In the genomic region with DNA sequence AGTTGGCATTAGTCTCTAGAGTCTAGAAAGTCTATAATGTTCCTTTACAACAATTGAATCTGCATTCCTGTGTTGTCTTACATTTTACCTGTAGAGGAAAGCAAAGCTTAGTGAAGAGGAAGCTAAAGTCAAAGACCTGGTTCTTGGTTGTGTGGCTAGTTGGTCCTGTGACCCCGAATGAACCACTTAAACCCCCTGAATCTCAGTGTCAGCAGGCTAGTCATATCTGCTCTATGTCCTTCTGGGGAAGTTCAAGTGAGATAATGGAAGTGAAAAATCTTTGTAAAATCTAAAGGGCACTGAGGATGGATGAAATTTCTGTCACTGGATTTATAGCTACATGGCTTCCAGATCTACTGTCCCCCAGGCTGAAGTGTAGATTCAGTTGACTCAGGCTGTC, we compare ENCODE assay signal across 25 cellular contexts. TPM values are rescaled to one million over a fixed set of nuclear protein-coding genes. Genes with fewer than 3 reads are reported as not detected.
"Had no signal": no experiment of that assay in that cellular context is flagged by ENCODE, and none has a peak within 500 bp of the region (broad histone marks: within the 10 kb centered on the region; RNA-seq: fewer than 3 reads in every experiment).

No MANE protein-coding gene starts in this region.

- ATAC-seq: stimulated activated naive CD8-positive, alpha-beta T cell treated with anti-CD3 and anti-CD28 coated beads, Interleukin-15, amount 100 ng/mL, for 72 hours; stimulated activated naive CD8-positive, alpha-beta T cell treated with anti-CD3 and anti-CD28 coated beads, Interleukin-15, Interleukin-2, amounts not matched to agents 100 U/mL and 50 U/mL, for 24 hours; upper lobe of right lung had no signal

- H3K36me3 Mint-ChIP-seq: stimulated activated effector memory CD8-positive, alpha-beta T cell treated with anti-CD3 and anti-CD28 coated beads, Interleukin-12 subunit alpha, Interleukin-12 subunit beta, amount 100 ng/mL, for 72 hours; type B pancreatic cell had no signal

- H3K27ac Mint-ChIP-seq: stimulated activated effector memory CD8-positive, alpha-beta T cell treated with anti-CD3 and anti-CD28 coated beads, Interleukin-12 subunit alpha, Interleukin-12 subunit beta, amount 100 ng/mL, for 72 hours; stimulated activated naive CD8-positive, alpha-beta T cell treated with anti-CD3 and anti-CD28 coated beads, Interleukin-15, amount 100 ng/mL, for 72 hours; stimulated activated naive CD8-positive, alpha-beta T cell treated with anti-CD3 and anti-CD28 coated beads, Interleukin-15, Interleukin-2, amounts not matched to agents 100 ng/mL and 50 ng/mL, for 24 hours; type B pancreatic cell had no signal

- H3K4me3 Mint-ChIP-seq: stimulated activated effector memory CD8-positive, alpha-beta T cell treated with anti-CD3 and anti-CD28 coated beads, Interleukin-12 subunit alpha, Interleukin-12 subunit beta, amount 100 ng/mL, for 72 hours; stimulated activated naive CD8-positive, alpha-beta T cell treated with anti-CD3 and anti-CD28 coated beads, Interleukin-15, amount 100 ng/mL, for 72 hours; stimulated activated naive CD8-positive, alpha-beta T cell treated with anti-CD3 and anti-CD28 coated beads, Interleukin-15, Interleukin-2, amounts not matched to agents 100 ng/mL and 50 ng/mL, for 24 hours; type B pancreatic cell had no signal

- H3K4me1 Mint-ChIP-seq: stimulated activated effector memory CD8-positive, alpha-beta T cell treated with anti-CD3 and anti-CD28 coated beads, Interleukin-12 subunit alpha, Interleukin-12 subunit beta, amount 100 ng/mL, for 72 hours; stimulated activated naive CD8-positive, alpha-beta T cell treated with anti-CD3 and anti-CD28 coated beads, Interleukin-15, amount 100 ng/mL, for 72 hours had no signal

- H3K9me3 Mint-ChIP-seq: stimulated activated effector memory CD8-positive, alpha-beta T cell treated with anti-CD3 and anti-CD28 coated beads, Interleukin-12 subunit alpha, Interleukin-12 subunit beta, amount 100 ng/mL, for 72 hours; stimulated activated naive CD8-positive, alpha-beta T cell treated with anti-CD3 and anti-CD28 coated beads, Interleukin-15, amount 100 ng/mL, for 72 hours; stimulated activated naive CD8-positive, alpha-beta T cell treated with anti-CD3 and anti-CD28 coated beads, Interleukin-15, Interleukin-2, amounts not matched to agents 100 ng/mL and 50 ng/mL, for 24 hours; type B pancreatic cell had no signal

- DNase-seq: stimulated activated CD4-positive, alpha-beta T cell treated with anti-CD3 and anti-CD28 coated beads, Interleukin-2, amount 100 ng/mL, for 24 hours; stimulated activated CD4-positive, alpha-beta T cell treated with anti-CD3 and anti-CD28 coated beads, Interleukin-2, amount 100 ng/mL, for 48 hours; stimulated activated CD4-positive, alpha-beta T cell treated with anti-CD3 and anti-CD28 coated beads, Interleukin-4, amount 100 ng/mL, for 1 hour; stimulated activated CD4-positive, alpha-beta T cell treated with anti-CD3 and anti-CD28 coated beads, Interleukin-4, amount 100 ng/mL, for 24 hours; stimulated activated CD4-positive, alpha-beta T cell treated with anti-CD3 and anti-CD28 coated beads, Interleukin-4, amount 100 ng/mL, for 4 hours; stimulated activated CD8-positive, alpha-beta memory T cell treated with anti-CD3 and anti-CD28 coated beads, Interleukin-4, amount 100 ng/mL, for 48 hours; stimulated activated naive CD4-positive, alpha-beta T cell; stimulated activated naive CD4-positive, alpha-beta T cell treated with Interleukin-2 at 50 U/mL for 16 hours; stimulated activated naive CD8-positive, alpha-beta T cell treated with anti-CD3 and anti-CD28 coated beads, Interleukin-15, amount 100 ng/mL, for 72 hours; stimulated activated naive CD8-positive, alpha-beta T cell treated with anti-CD3 and anti-CD28 coated beads, Interleukin-15, Interleukin-2, amounts not matched to agents 100 U/mL and 50 U/mL, for 24 hours; stomach; substantia nigra; testis; thyroid gland; tibial artery; transverse colon; trophoblast cell; upper lobe of left lung; upper lobe of right lung; uterus had no signal

RNA-seq across cellular contexts. Expression of a gene that starts 24.0 kb away (rescaled TPM):
- total RNA-seq: suprapubic skin, vagina had no signal
